8 cellular contexts compared by ENCODE assay signal in genomic region chr1:11100149-11100493, GRCh38. TPM values are rescaled to one million over a fixed set of nuclear protein-coding genes. Genes with fewer than 3 reads are reported as not detected.
DNase-seq lines count a peak whose midpoint lies in the region; ATAC-seq and TF ChIP-seq lines count a peak whose summit lies in the region.

No MANE protein-coding gene starts in this region.

- H3K36me3 Mint-ChIP-seq in T-cell, result peaks cover 4% of the 10 kb centered on the region

- peak overlapping the region; percentile 74 for H3K27ac ChIP-seq in GM23248

- 63 to 69% methylated on average over 13 of the region's 13 CpGs for WGBS in GM23248 (ENCODE audit: low coverage in 1 of 2, low lambda C conversion rate in 2 of 2, missing lambda C conversion rate in 2 of 2), 2 experiments

- CTCF ChIA-PET in T-cell (lab: Charles Lee), result interaction anchor here in 1 of 2 donors (1.9 kb wide), 1 partner anchor 62 kb away, joined by 6 read pairs; no protein-coding TSS in a partner anchor

- H3K27ac Mint-ChIP-seq in T-cell, result peak overlapping the region; percentile 89 to 96

- no peaks in the 10 kb centered on the region for H4K20me1 ChIP-seq in GM23248 (ENCODE audit: insufficient read depth)

- no peak for ATAC-seq in T-cell (replicated peaks in 1 of 4)
- peak; percentile 3 for ATAC-seq in sciatic nerve
- no peak for ATAC-seq in GM18867 (IDR thresholded peaks at IDR 0.05; ENCODE audit: unreplicated experiment)
- ATAC-seq in GM18868 (IDR thresholded peaks at IDR 0.05; ENCODE audit: unreplicated experiment), result no peak
- no peak for ATAC-seq in HG03196 (IDR thresholded peaks at IDR 0.05; ENCODE audit: unreplicated experiment)

- no peak for DNase-seq in GM23248
- no peak for DNase-seq in T-cell
- DNase-seq in foreskin fibroblast, result no peak
- DNase-seq in sciatic nerve (ENCODE audit: low spot score), result no peak
- DNase-seq in mucosa of gallbladder (ENCODE audit: low spot score), result no peak

- peak overlapping the region; percentile 94 for H3K4me2 ChIP-seq in GM23248 (ENCODE audit: unreplicated experiment)

- peaks cover 39% of the 10 kb centered on the region for H3K79me2 ChIP-seq in GM23248 (ENCODE audit: insufficient read depth)

- peak overlapping the region; percentile 94 for H2AFZ ChIP-seq in GM23248

- H3K4me1 Mint-ChIP-seq in T-cell, result peaks cover 10 to 23% (median 19%) of the 10 kb centered on the region in 3 donors

- no peaks in the 10 kb centered on the region for H3K27me3 Mint-ChIP-seq in T-cell

- peaks cover 10% of the 10 kb centered on the region for H3K4me1 ChIP-seq in GM23248 (ENCODE audit: insufficient read depth)

- no peaks in the 10 kb centered on the region for H3K9me3 Mint-ChIP-seq in T-cell

- intact Hi-C loops in sciatic nerve (cut with DNase I), result no loop called here

- TF ChIP-seq CTCF in foreskin fibroblast (IDR thresholded peaks at IDR 0.05; ENCODE audit: low read depth, low read length), result no peak

- H3K9ac ChIP-seq in GM23248, result peak overlapping the region; percentile 98

- peaks cover 18% of the 10 kb centered on the region for H3K36me3 ChIP-seq in GM23248 (ENCODE audit: low read depth)

- H3K27me3 ChIP-seq in GM23248 (replicated peaks; ENCODE audit: insufficient read depth), result no peaks in the 10 kb centered on the region

- no peaks in the 10 kb centered on the region for H3K9me3 ChIP-seq in GM23248 (ENCODE audit: low read depth)

- H3F3A ChIP-seq in GM23248 (ENCODE audit: insufficient read depth), result no peaks in the 10 kb centered on the region

- H3K9me2 ChIP-seq in GM23248 (ENCODE audit: insufficient read depth), result no peaks in the 10 kb centered on the region

- peak overlapping the region; percentile 90 to 96 (median 90) for H3K4me3 Mint-ChIP-seq in T-cell

- in situ Hi-C loops in GM23248 (cut with MboI), result no loop called here

- H3K4me3 ChIP-seq in GM23248 (peak overlapping the region; percentile 96), foreskin fibroblast (ENCODE audit: low read depth in 1 of 2, low read length in 2 of 2) (peak overlapping the region; percentile 86 to 98)

- POLR2A ChIA-PET in T-cell (lab: Charles Lee), result no interaction called here

RNA-seq across cellular contexts. Expression of gene EXOSC10, which starts 0.5 kb away (rescaled TPM):
- 45.4 and 60.8 TPM in 2 replicates for total RNA-seq in GM23248 (2014; rRNA removed; shearing (Covaris generic))
- 50.9 and 51.2 TPM in 2 replicates for polyA plus RNA-seq in GM23248 (2016; fragmentation: Nextera tagmentation; extraction: Ambion mirVana)
- total RNA-seq in T-cell, result 10 to 100 TPM; 72.5 to 85.2 (median 82.1) TPM
- 81.8 TPM for total RNA-seq in sciatic nerve
- 40.1 TPM for total RNA-seq in mucosa of gallbladder

RNA-seq across cellular contexts. Expression of gene SRM, which starts 40.3 kb away (rescaled TPM):
- 35.3 and 48.0 TPM in 2 replicates for total RNA-seq in GM23248 (2014; rRNA removed; shearing (Covaris generic))
- polyA plus RNA-seq in GM23248 (2016; fragmentation: Nextera tagmentation; extraction: Ambion mirVana), result 104 and 152 TPM in 2 replicates
- total RNA-seq in T-cell, result 10 to 100 TPM; 38.0 to 78.5 (median 72.4) TPM
- total RNA-seq in sciatic nerve, result 75.3 TPM
- total RNA-seq in mucosa of gallbladder, result 41.4 TPM

RNA-seq across cellular contexts. Expression of gene MASP2, which starts 53.1 kb away (rescaled TPM):
- total RNA-seq in GM23248 (2014; rRNA removed; shearing (Covaris generic)), result not detected in 2 replicates
- 0.10 and 0.16 TPM in 2 replicates for polyA plus RNA-seq in GM23248 (2016; fragmentation: Nextera tagmentation; extraction: Ambion mirVana)
- total RNA-seq in T-cell (under 1 TPM in 2 of 5 donors, not detected in 3; 0.33 to 0.38 TPM), sciatic nerve (not detected), mucosa of gallbladder (not detected)
